In the genomic region with DNA sequence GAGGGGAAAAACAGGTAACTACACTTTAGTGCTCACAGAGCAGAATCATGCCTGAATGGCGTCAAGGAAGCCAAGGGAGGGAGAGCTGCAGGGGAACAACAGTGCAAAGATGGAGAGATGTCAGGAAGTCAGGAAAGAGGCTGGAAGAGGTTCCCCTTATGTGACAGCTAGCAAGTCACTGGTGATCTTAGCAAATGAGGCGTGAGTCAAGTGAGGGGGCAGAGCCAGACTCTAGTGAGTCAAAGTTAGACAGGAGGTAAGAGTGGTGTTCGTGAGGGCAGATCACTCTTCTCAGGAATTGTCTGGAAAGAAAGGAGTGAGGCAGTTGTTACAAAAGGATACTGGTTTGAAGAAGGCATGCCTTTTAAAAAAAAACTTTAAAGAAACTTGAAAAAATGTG, we compare ENCODE assay signal across 20 cellular contexts.
"Had no signal": no experiment of that assay in that cellular context is flagged by ENCODE, and none has a peak within 500 bp of the region (broad histone marks: within the 10 kb centered on the region; RNA-seq: fewer than 3 reads in every experiment).

No MANE protein-coding gene starts in this region.

- H3K36me3 ChIP-seq: pancreas, tibial nerve, uterus had no signal

- H3K4me1 ChIP-seq: uterus had no signal

- H3K4me3 ChIP-seq: pancreas, tibial nerve, uterus had no signal

- DNase-seq: activated CD4-positive, alpha-beta memory T cell treated with anti-CD3 and anti-CD28 coated beads for 36 hours; activated CD4-positive, alpha-beta T cell treated with anti-CD3 and anti-CD28 coated beads for 48 hours; activated CD4-positive, CD25-positive, alpha-beta regulatory T cell; activated effector memory CD4-positive, alpha-beta T cell treated with Interleukin-2 at 50 U/mL for 16 hours; activated naive CD4-positive, alpha-beta T cell treated with anti-CD3 and anti-CD28 coated beads for 36 hours; activated naive CD8-positive, alpha-beta T cell treated with anti-CD3 and anti-CD28 coated beads, Interleukin-2, amount 10 ng/mL, durations not matched to agents 7 days and 5 days; activated T-cell treated with anti-CD3 and anti-CD28 coated beads, Interleukin-2, amount 50 U/mL, for 72 hours; amygdala; dermis blood vessel endothelial cell; effector CD8-positive, alpha-beta T cell; foreskin melanocyte; immature natural killer cell; pancreas; right cardiac atrium; stimulated activated CD4-positive, alpha-beta T cell treated with anti-CD3 and anti-CD28 coated beads, Interleukin-12 subunit alpha, Interleukin-12 subunit beta, amount 100 ng/mL, for 4 hours; stimulated activated CD4-positive, alpha-beta T cell treated with anti-CD3 and anti-CD28 coated beads, Interleukin-4, amount 100 ng/mL, for 4 hours; substantia nigra; uterus had no signal

- ATAC-seq: activated T-cell treated with anti-CD3 and anti-CD28 coated beads, Interleukin-2, amount 50 U/mL, for 72 hours; natural killer cell treated with Interleukin-12 subunit alpha and Interleukin-12 subunit beta and Interleukin-15 and Interleukin-18, amount 100 ng/mL, for 72 hours; pancreas; right cardiac atrium had no signal

- H3K27ac ChIP-seq: pancreas, uterus had no signal

- H3K9me3 ChIP-seq: pancreas, tibial nerve, uterus had no signal

- H3K27me3 ChIP-seq: pancreas, tibial nerve, uterus had no signal
